ENCODE assay signal across 8 cellular contexts in the genomic region with DNA sequence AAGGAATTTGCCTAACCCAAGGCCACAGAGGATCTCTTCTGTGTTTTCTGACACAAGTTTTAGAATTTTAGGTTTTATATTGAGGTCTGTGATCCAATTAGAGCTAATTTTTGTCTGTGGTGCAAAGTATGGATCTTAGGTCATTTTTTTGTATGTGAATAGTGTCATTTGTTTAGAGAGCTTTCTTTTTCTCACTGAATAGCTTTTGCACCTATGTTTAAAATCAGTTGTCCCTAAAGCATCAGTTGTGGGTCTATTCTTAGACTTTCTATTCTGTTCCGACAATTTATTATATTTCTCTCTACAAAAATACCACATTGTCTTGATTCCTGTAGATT. TPM values are rescaled to one million over a fixed set of nuclear protein-coding genes. Genes with fewer than 3 reads are reported as not detected.
DNase-seq lines count a peak whose midpoint lies in the region; ATAC-seq and TF ChIP-seq lines count a peak whose summit lies in the region.

No MANE protein-coding gene starts in this region.

- H3K27ac ChIP-seq in ACC112 (ENCODE audit: low read depth, low read length) (peak overlapping the region; percentile 57), KMS-11 (no peak overlapping the region; the same call in 1 of the 2 replicates)

- TF ChIP-seq CTCF in KMS-11 (conservative IDR thresholded peaks at IDR 0.05; ENCODE audit: low read depth, low read length) (no peak), progenitor cell of endocrine pancreas (IDR thresholded peaks at IDR 0.05; ENCODE audit: unreplicated experiment) (no peak)

- no peaks in the 10 kb centered on the region for H3K9me3 ChIP-seq in endocrine pancreas (ENCODE audit: control insufficient read depth, low read length)

- peak; percentile 13 for ATAC-seq in GM19455 (IDR thresholded peaks at IDR 0.05; ENCODE audit: unreplicated experiment)

- H3K36me3 ChIP-seq in ACC112 (ENCODE audit: insufficient read depth, low read length) = 0 out of 2 replicates have a peak, but pooled peaks cover 3% of the 10 kb centered on the region
- no peaks in the 10 kb centered on the region for H3K36me3 ChIP-seq in KMS-11 (ENCODE audit: insufficient read depth)
- H3K36me3 ChIP-seq in endocrine pancreas (ENCODE audit: control insufficient read depth, insufficient read depth, low read length) = no peaks in the 10 kb centered on the region

- H3K79me2 ChIP-seq in ACC112 (ENCODE audit: control insufficient read depth, insufficient read depth, low read length, unreplicated experiment) (peaks cover 8% of the 10 kb centered on the region), KMS-11 (ENCODE audit: insufficient read depth, low read depth) (no peaks in the 10 kb centered on the region)

- peak overlapping the region; percentile 93 for H3K4me3 Mint-ChIP-seq in progenitor cell of endocrine pancreas (ENCODE audit: low read depth)

- H3K27ac Mint-ChIP-seq in progenitor cell of endocrine pancreas = peak overlapping the region; percentile 98

- H3K4me1 Mint-ChIP-seq in progenitor cell of endocrine pancreas (ENCODE audit: low read depth) = peaks cover 18% of the 10 kb centered on the region

- H3K4me2 ChIP-seq in KMS-11 = peak overlapping the region; percentile 44; the same call in 1 of the 2 replicates

- H3K4me1 ChIP-seq in ACC112 (ENCODE audit: control insufficient read depth, insufficient read depth, low read length, unreplicated experiment) = peaks cover 15% of the 10 kb centered on the region
- peaks cover 8% of the 10 kb centered on the region for H3K4me1 ChIP-seq in KMS-11 (ENCODE audit: low read depth, poor library complexity, severe bottlenecking)
- peaks cover 7% of the 10 kb centered on the region for H3K4me1 ChIP-seq in endocrine pancreas (ENCODE audit: control insufficient read depth, insufficient read depth, low read length)

- no peaks in the 10 kb centered on the region for H3K27me3 Mint-ChIP-seq in progenitor cell of endocrine pancreas

- H3K9me3 Mint-ChIP-seq in progenitor cell of endocrine pancreas (ENCODE audit: low read depth) = no peaks in the 10 kb centered on the region

- H2AFZ ChIP-seq in ACC112 (ENCODE audit: low read length, unreplicated experiment) (peak overlapping the region; percentile 98), KMS-11 (ENCODE audit: low read depth) (no peak overlapping the region)

- H3K9ac ChIP-seq in KMS-11 (peak overlapping the region; percentile 39; the same call in 1 of the 2 replicates), endocrine pancreas (ENCODE audit: control insufficient read depth, insufficient read depth, low read length) (peak overlapping the region; percentile 54)

- no peaks in the 10 kb centered on the region for H3K27me3 ChIP-seq in ACC112 (ENCODE audit: insufficient read depth, low read length)
- no peaks in the 10 kb centered on the region for H3K27me3 ChIP-seq in KMS-11 (ENCODE audit: insufficient read depth, low read depth)
- no peaks in the 10 kb centered on the region for H3K27me3 ChIP-seq in endocrine pancreas (ENCODE audit: control insufficient read depth, insufficient read depth, low read length)

- H3K4me3 ChIP-seq in ACC112 (ENCODE audit: low read depth, low read length) = peak overlapping the region; percentile 99
- H3K4me3 ChIP-seq in KMS-11 (IDR thresholded peaks at IDR 0.05; ENCODE audit: insufficient read depth, low read depth, low read length) = no peak overlapping the region
- peak overlapping the region; percentile 76 for H3K4me3 ChIP-seq in endocrine pancreas (ENCODE audit: control insufficient read depth, insufficient read depth, low read length)

- no peaks in the 10 kb centered on the region for H4K20me1 ChIP-seq in KMS-11 (ENCODE audit: insufficient read depth)

- DNase-seq in progenitor cell of endocrine pancreas (ENCODE audit: low spot score, unreplicated experiment) (no peak), dedifferentiated amniotic fluid mesenchymal stem cell (ENCODE audit: extremely low spot score) (no peak), NCI-H2227 (lab: John Stamatoyannopoulos, UW; ENCODE audit: unreplicated experiment) (no peak)
- no peak for DNase-seq in effector CD4-positive, alpha-beta T cell

- peaks cover 8% of the 10 kb centered on the region for H3K36me3 Mint-ChIP-seq in progenitor cell of endocrine pancreas (ENCODE audit: insufficient read depth)

RNA-seq across cellular contexts. Expression of gene MCM9, which starts 0.3 kb away (rescaled TPM):
- total RNA-seq in progenitor cell of endocrine pancreas = 24.7 and 25.1 TPM in 2 replicates

RNA-seq across cellular contexts. Expression of gene ASF1A, which starts 41.3 kb away (rescaled TPM):
- total RNA-seq in progenitor cell of endocrine pancreas = 29.5 and 30.5 TPM in 2 replicates
